Comparison of ENCODE assay signal across 27 cellular contexts in genomic region chr17:1171953-1172352, GRCh38.
"Had no signal": no experiment of that assay in that cellular context is flagged by ENCODE, and none has a peak within 500 bp of the region (broad histone marks: within the 10 kb centered on the region; RNA-seq: fewer than 3 reads in every experiment).

No MANE protein-coding gene starts in this region.

- H3K4me3 ChIP-seq: MG63 had no signal

- H3K27ac ChIP-seq: brain microvascular endothelial cell had no signal

- H3K36me3 ChIP-seq: brain microvascular endothelial cell, MG63 had no signal

- DNase-seq: activated CD4-positive, alpha-beta memory T cell treated with anti-CD3 and anti-CD28 coated beads for 36 hours; activated CD4-positive, alpha-beta T cell treated with anti-CD3 and anti-CD28 coated beads for 36 hours; activated CD4-positive, alpha-beta T cell treated with anti-CD3 and anti-CD28 coated beads, Interleukin-2, amount 10 ng/mL, durations not matched to agents 7 days and 5 days; activated CD8-positive, alpha-beta memory T cell treated with anti-CD3 and anti-CD28 coated beads, Interleukin-2, amount 50 U/mL, for 4 hours; activated naive CD4-positive, alpha-beta T cell treated with anti-CD3 and anti-CD28 coated beads, Interleukin-2, amount 10 ng/mL, durations not matched to agents 7 days and 5 days; activated naive CD8-positive, alpha-beta T cell treated with anti-CD3 and anti-CD28 coated beads, Interleukin-2, amount 50 U/mL, for 24 hours; activated T-cell treated with anti-CD3 and anti-CD28 coated beads for 4 hours; activated T-cell treated with anti-CD3 and anti-CD28 coated beads, Interleukin-2, amount 50 U/mL, for 4 hours; anterior cingulate cortex; brain microvascular endothelial cell; Kasumi-1; KG1; MG63; NCI-H1048; NCI-H1105 treated with DMSO at 0.1 percent for 48 hours; NCI-H1436 treated with DMSO at 0.1 percent for 48 hours; NCI-H1694 treated with DMSO at 0.1 percent for 48 hours; NCI-H2029; NCI-H345; NCI-H524 treated with DMSO at 0.1 percent for 48 hours; SIG-M5; T-cell; T-helper 17 cell had no signal

- H3K27me3 ChIP-seq: brain microvascular endothelial cell, MG63 had no signal

- H3K9me3 ChIP-seq: MG63 had no signal

- ATAC-seq: activated CD4-positive, alpha-beta T cell treated with anti-CD3 and anti-CD28 coated beads for 36 hours; activated CD4-positive, CD25-positive, alpha-beta regulatory T cell treated with anti-CD3 and anti-CD28 coated beads, Interleukin-2, amount 50 U/mL, for 24 hours; activated naive CD8-positive, alpha-beta T cell treated with anti-CD3 and anti-CD28 coated beads, Interleukin-2, amount 50 U/mL, for 24 hours; activated T-cell treated with anti-CD3 and anti-CD28 coated beads, Interleukin-2, amount 50 U/mL, for 4 hours; Panc1; SK-N-SH treated with all-trans-retinoic acid at 6 μM for 48 hours; T-cell; T-helper 17 cell; WTC11 had no signal
